Comparison of ENCODE assay signal across 2 cellular contexts in the genomic region with DNA sequence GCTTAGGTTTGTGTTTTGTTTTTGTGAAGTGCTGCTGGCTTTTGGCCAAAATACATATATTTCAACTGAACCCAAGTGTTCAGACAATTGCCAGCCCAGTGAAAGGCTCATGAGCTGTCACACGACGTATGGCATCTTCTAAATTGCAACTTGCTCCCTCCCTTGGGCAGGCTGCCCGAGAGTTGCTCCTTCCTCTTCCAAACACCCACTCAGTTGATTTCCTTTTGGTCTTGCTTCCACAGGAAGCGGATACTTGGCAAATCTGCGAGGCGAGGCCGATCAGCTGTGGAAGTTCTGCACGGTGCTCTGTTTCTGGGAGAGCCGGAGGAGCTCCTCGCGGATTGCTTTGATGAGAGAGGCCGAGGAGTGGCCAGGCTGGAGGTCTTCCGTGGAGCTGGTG.
TF ChIP-seq lines count a peak whose summit lies in the region.

No MANE protein-coding gene starts in this region.

TF ChIP-seq in IMR-90, 13 proteins besides CTCF, POLR2A, EP300 and RAD21 (continued from another document):
- TF ChIP-seq ELK1 (IDR thresholded peaks at IDR 0.05; ENCODE audit: borderline replicate concordance, low read depth, low read length) = no peak
- no peak for TF ChIP-seq USF2 (IDR thresholded peaks at IDR 0.05; ENCODE audit: low read depth, low read length)
- no peak for TF ChIP-seq RFX5 (IDR thresholded peaks at IDR 0.05; ENCODE audit: low read depth, low read length)
- TF ChIP-seq FOS (IDR thresholded peaks at IDR 0.05; ENCODE audit: low read depth, low read length) = no peak
- TF ChIP-seq CHD1 (IDR thresholded peaks at IDR 0.05; ENCODE audit: low read depth, low read length) = no peak
- no peak for TF ChIP-seq BHLHE40 (IDR thresholded peaks at IDR 0.05; ENCODE audit: low read depth, low read length)
- no peak for TF ChIP-seq SMC3 (IDR thresholded peaks at IDR 0.05; ENCODE audit: low read depth, low read length)
- no peak for TF ChIP-seq MAFK (IDR thresholded peaks at IDR 0.05; ENCODE audit: low read depth, low read length)
- TF ChIP-seq MAZ (IDR thresholded peaks at IDR 0.05; ENCODE audit: borderline replicate concordance, low read depth, low read length) = no peak

TF ChIP-seq in SK-N-SH, 30 proteins besides CTCF, POLR2A, EP300 and RAD21 (continued from another document):
- TF ChIP-seq NRF1 (IDR thresholded peaks at IDR 0.05; ENCODE audit: low read depth, low read length) (no peak), IRF3 (IDR thresholded peaks at IDR 0.05; ENCODE audit: low read depth, low read length) (no peak), REST (IDR thresholded peaks at IDR 0.05; ENCODE audit: low read depth, low read length) (no peak), RFX5 (IDR thresholded peaks at IDR 0.05; ENCODE audit: low read length) (no peak)
